In genomic region chr7:26843696-26844095, GRCh38 we compare ENCODE assay signal across 15 cellular contexts. TPM values are rescaled to one million over a fixed set of nuclear protein-coding genes. Genes with fewer than 3 reads are reported as not detected.
A peak's percentile ranks its signal among the peaks of the same experiment; 100 is the strongest.
DNase-seq lines count a peak whose midpoint lies in the region; ATAC-seq, FAIRE-seq and TF ChIP-seq lines count a peak whose summit lies in the region.
"Had no signal": no experiment of that assay in that cellular context is flagged by ENCODE, and none has a peak within 500 bp of the region (broad histone marks: within the 10 kb centered on the region; RNA-seq: fewer than 3 reads in every experiment).

No MANE protein-coding gene starts in this region.

- H3K4me3 ChIP-seq in kidney epithelial cell (ENCODE audit: low read depth, low read length), result no peak overlapping the region
- no peak overlapping the region for H3K4me3 ChIP-seq in adrenal gland
- H3K4me3 ChIP-seq: HAP-1, stomach had no signal

- WGBS in adrenal gland, 4 donors, result 74 to 81% (median 78%) methylated on average over 4 of the region's 4 CpGs

- ATAC-seq in HG03139 (IDR thresholded peaks at IDR 0.05; ENCODE audit: unreplicated experiment) (no peak), GM18517 (IDR thresholded peaks at IDR 0.05; ENCODE audit: unreplicated experiment) (no peak)
- ATAC-seq: activated CD8-positive, alpha-beta T cell treated with anti-CD3 and anti-CD28 coated beads, Interleukin-2, amount 10 ng/mL, durations not matched to agents 7 days and 5 days had no signal

- no peaks in the 10 kb centered on the region for H3K9me3 ChIP-seq in adrenal gland (replicated peaks in 1 of 3)
- H3K9me3 ChIP-seq: HAP-1, stomach had no signal

- DNase-seq in kidney epithelial cell (ENCODE audit: low read depth) (no peak), adrenal gland (no peak), NCI-H526 treated with DMSO at 0.1 percent for 48 hours (lab: John Stamatoyannopoulos, UW) (no peak)
- DNase-seq: activated CD8-positive, alpha-beta T cell treated with anti-CD3 and anti-CD28 coated beads, Interleukin-2, amount 10 ng/mL, durations not matched to agents 7 days and 5 days; activated naive CD8-positive, alpha-beta T cell treated with anti-CD3 and anti-CD28 coated beads for 36 hours; DMS79; NCI-H1417 treated with DMSO at 0.1 percent for 48 hours; SHP77 treated with DMSO at 0.1 percent for 48 hours; stomach had no signal

- H3K36me3 ChIP-seq in kidney epithelial cell (ENCODE audit: control insufficient read depth, insufficient read depth, low read length), result no peaks in the 10 kb centered on the region
- no peaks in the 10 kb centered on the region for H3K36me3 ChIP-seq in adrenal gland (replicated peaks in 1 of 2)
- H3K36me3 ChIP-seq: HAP-1 had no signal

- TF ChIP-seq CTCF in LNCAP (IDR thresholded peaks at IDR 0.05), result peak; percentile 34
- peak; percentile 61 for TF ChIP-seq CTCF in VCaP (conservative IDR thresholded peaks at IDR 0.05)
- TF ChIP-seq CTCF in kidney epithelial cell (IDR thresholded peaks at IDR 0.05; ENCODE audit: insufficient read depth, low read length, poor library complexity, severe bottlenecking), result peak; percentile 36
- TF ChIP-seq CTCF in adrenal gland (IDR thresholded peaks at IDR 0.05), result peak in 1 of 6 experiments; percentile 17

- intact Hi-C loops in adrenal gland (cut with DNase I), result no loop called here

- FAIRE-seq in G401.6 (lab: Jason Lieb, UNC), result peak; percentile 99

- TF ChIP-seq POLR2A in adrenal gland (IDR thresholded peaks at IDR 0.05), result no peak

- H3K27ac ChIP-seq in VCaP (no peak overlapping the region), adrenal gland (no peak overlapping the region)
- H3K27ac ChIP-seq: stomach had no signal

- H3K27me3 ChIP-seq in kidney epithelial cell (ENCODE audit: control insufficient read depth, insufficient read depth, low read length) (no peaks in the 10 kb centered on the region), adrenal gland (no peaks in the 10 kb centered on the region)
- H3K27me3 ChIP-seq: stomach had no signal

- peaks cover 0 to 16% of the 10 kb centered on the region in 2 donors for H3K4me1 ChIP-seq in adrenal gland (replicated peaks in 1 of 2)
- H3K4me1 ChIP-seq: HAP-1, stomach had no signal

RNA-seq across cellular contexts. Expression of gene SKAP2, which starts 20.7 kb away (rescaled TPM):
- 22.0 and 35.6 TPM in 2 replicates for total RNA-seq in kidney epithelial cell
- total RNA-seq in adrenal gland, result 100 to 1,000 TPM in 1 of 8 donors, 10 to 100 TPM in 7; 27.0 to 123 (median 58.3) TPM
- 10 to 100 TPM in 2 of 3 donors, 1 to 10 TPM in 1; 7.3 to 73.5 (median 14.4) TPM for polyA plus RNA-seq in adrenal gland
